ENCODE assay signal across 8 cellular contexts in genomic region chr16:69443809-69444611, GRCh38. TPM values are rescaled to one million over a fixed set of nuclear protein-coding genes. Genes with fewer than 3 reads are reported as not detected.
DNase-seq lines count a peak whose midpoint lies in the region; ATAC-seq and TF ChIP-seq lines count a peak whose summit lies in the region.

No MANE protein-coding gene starts in this region.

- DNase-seq in activated CD8-positive, alpha-beta memory T cell treated with anti-CD3 and anti-CD28 coated beads, Interleukin-2, amount 10 ng/mL, durations not matched to agents 7 days and 5 days, result peak; percentile 49
- no peak for DNase-seq in activated CD8-positive, alpha-beta memory T cell treated with anti-CD3 and anti-CD28 coated beads, Interleukin-2, amount 50 U/mL, for 48 hours
- peak; percentile 27 for DNase-seq in activated effector memory CD4-positive, alpha-beta T cell treated with Interleukin-2 at 50 U/mL for 16 hours
- DNase-seq in glutamatergic neuron, result no peak
- no peak for DNase-seq in H4 (ENCODE audit: low spot score)
- DNase-seq in H7, result no peak

- H3K9me3 Mint-ChIP-seq in activated CD8-positive, alpha-beta memory T cell treated with anti-CD3 and anti-CD28 coated beads, Interleukin-2, amount 10 ng/mL, durations not matched to agents 7 days and 5 days (ENCODE audit: low read depth), result no peaks in the 10 kb centered on the region
- no peaks in the 10 kb centered on the region for H3K9me3 Mint-ChIP-seq in glutamatergic neuron (ENCODE audit: unreplicated experiment)

- H3K36me3 ChIP-seq in skeletal muscle satellite cell (ENCODE audit: insufficient read depth, low read length), result peaks cover 22% of the 10 kb centered on the region
- H3K36me3 ChIP-seq in H7 (replicated peaks; ENCODE audit: control insufficient read depth, insufficient read depth, low read length), result peaks cover 2% of the 10 kb centered on the region

- H3K27me3 Mint-ChIP-seq in activated CD8-positive, alpha-beta memory T cell treated with anti-CD3 and anti-CD28 coated beads, Interleukin-2, amount 10 ng/mL, durations not matched to agents 7 days and 5 days, result no peaks in the 10 kb centered on the region
- H3K27me3 Mint-ChIP-seq in glutamatergic neuron (ENCODE audit: unreplicated experiment), result no peaks in the 10 kb centered on the region

- H3K4me2 ChIP-seq in skeletal muscle satellite cell (ENCODE audit: low read length), result peak overlapping the region; percentile 86

- peaks cover 26% of the 10 kb centered on the region for H3K4me1 ChIP-seq in skeletal muscle satellite cell (ENCODE audit: control insufficient read depth, insufficient read depth, low read length)

- peaks cover 35% of the 10 kb centered on the region for H3K36me3 Mint-ChIP-seq in activated CD8-positive, alpha-beta memory T cell treated with anti-CD3 and anti-CD28 coated beads, Interleukin-2, amount 10 ng/mL, durations not matched to agents 7 days and 5 days
- peaks cover 3% of the 10 kb centered on the region for H3K36me3 Mint-ChIP-seq in glutamatergic neuron (ENCODE audit: unreplicated experiment)

- H3K27me3 ChIP-seq in skeletal muscle satellite cell (ENCODE audit: control insufficient read depth, insufficient read depth, low read length) (no peaks in the 10 kb centered on the region), H7 (ENCODE audit: control insufficient read depth, insufficient read depth, low read length) (no peaks in the 10 kb centered on the region)

- CTCF ChIA-PET in activated CD8-positive, alpha-beta memory T cell treated with anti-CD3 and anti-CD28 coated beads, Interleukin-2, amount 10 ng/mL, durations not matched to agents 7 days and 5 days (lab: Charles Lee), result interaction anchor here (0.7 to 2.4 kb wide), 4 partner anchors 13 to 310 kb away, joined by 3 to 12 read pairs (median 4); no protein-coding TSS in a partner anchor

- H3K4me3 ChIP-seq in skeletal muscle satellite cell (ENCODE audit: low read length) (peak overlapping the region; percentile 59), H7 (ENCODE audit: insufficient read depth, low read depth, low read length) (no peak overlapping the region)

- TF ChIP-seq CTCF in glutamatergic neuron (IDR thresholded peaks at IDR 0.05; ENCODE audit: partially characterized antibody, unreplicated experiment), result no peak

- peak; percentile 82 for ATAC-seq in activated CD8-positive, alpha-beta memory T cell treated with anti-CD3 and anti-CD28 coated beads, Interleukin-2, amount 10 ng/mL, durations not matched to agents 7 days and 5 days
- no peak for ATAC-seq in GM18870 (IDR thresholded peaks at IDR 0.05; ENCODE audit: unreplicated experiment)

- peak overlapping the region; percentile 81 for H3K9ac ChIP-seq in skeletal muscle satellite cell (ENCODE audit: low read depth, low read length)

- H3K27ac Mint-ChIP-seq in activated CD8-positive, alpha-beta memory T cell treated with anti-CD3 and anti-CD28 coated beads, Interleukin-2, amount 10 ng/mL, durations not matched to agents 7 days and 5 days, result peak overlapping the region; percentile 94
- peak overlapping the region; percentile 8 for H3K27ac Mint-ChIP-seq in glutamatergic neuron (ENCODE audit: unreplicated experiment)

- peaks cover 47% of the 10 kb centered on the region for H3K4me1 Mint-ChIP-seq in activated CD8-positive, alpha-beta memory T cell treated with anti-CD3 and anti-CD28 coated beads, Interleukin-2, amount 10 ng/mL, durations not matched to agents 7 days and 5 days
- H3K4me1 Mint-ChIP-seq in glutamatergic neuron (ENCODE audit: low read depth, unreplicated experiment), result peaks cover 22% of the 10 kb centered on the region

- H3K9me3 ChIP-seq in skeletal muscle satellite cell (replicated peaks; ENCODE audit: low read length), result no peaks in the 10 kb centered on the region

- H3K4me3 Mint-ChIP-seq in activated CD8-positive, alpha-beta memory T cell treated with anti-CD3 and anti-CD28 coated beads, Interleukin-2, amount 10 ng/mL, durations not matched to agents 7 days and 5 days, result peak overlapping the region; percentile 75
- H3K4me3 Mint-ChIP-seq in glutamatergic neuron (ENCODE audit: unreplicated experiment), result no peak overlapping the region

RNA-seq across cellular contexts. Expression of gene CYB5B, which starts 19.6 kb away (rescaled TPM):
- total RNA-seq in activated CD8-positive, alpha-beta memory T cell treated with anti-CD3 and anti-CD28 coated beads, Interleukin-2, amount 10 ng/mL, durations not matched to agents 7 days and 5 days, result 100 to 1,000 TPM; 149 to 189 TPM
- 124 TPM for total RNA-seq in glutamatergic neuron (ENCODE audit: unreplicated experiment)
- 49.8 and 73.3 TPM in 2 replicates for total RNA-seq in skeletal muscle satellite cell (2012; rRNA removed)
- 111 and 128 TPM in 2 replicates for total RNA-seq in H4 (2014; rRNA removed; shearing (Covaris generic))
- total RNA-seq in H7 (2014; rRNA removed; shearing (Covaris generic)), result 78.4 and 103 TPM in 2 replicates

RNA-seq across cellular contexts. Expression of gene TERF2, which starts 58.2 kb away (rescaled TPM):
- total RNA-seq in activated CD8-positive, alpha-beta memory T cell treated with anti-CD3 and anti-CD28 coated beads, Interleukin-2, amount 10 ng/mL, durations not matched to agents 7 days and 5 days, result 10 to 100 TPM; 48.7 to 58.2 TPM
- 31.8 TPM for total RNA-seq in glutamatergic neuron (ENCODE audit: unreplicated experiment)
- 12.7 and 17.0 TPM in 2 replicates for total RNA-seq in skeletal muscle satellite cell (2012; rRNA removed)
- 6.9 and 7.8 TPM in 2 replicates for total RNA-seq in H4 (2014; rRNA removed; shearing (Covaris generic))
- total RNA-seq in H7 (2014; rRNA removed; shearing (Covaris generic)), result 15.6 and 16.2 TPM in 2 replicates

Comparison
In these comparisons a context has a peak if more than half of its experiments do, and no peak if none do; other contexts are left out.
1. DNase-seq: peak in activated CD8-positive, alpha-beta memory T cell treated with anti-CD3 and anti-CD28 coated beads, Interleukin-2, amount 10 ng/mL, durations not matched to agents 7 days and 5 days (single experiment) and activated effector memory CD4-positive, alpha-beta T cell treated with Interleukin-2 at 50 U/mL for 16 hours (single experiment); none in activated CD8-positive, alpha-beta memory T cell treated with anti-CD3 and anti-CD28 coated beads, Interleukin-2, amount 50 U/mL, for 48 hours (single experiment), glutamatergic neuron (single experiment), H4 (single experiment) and H7 (single experiment).